In genomic region chr4:155707251-155707650, GRCh38 we compare ENCODE assay signal across 17 cellular contexts. TPM values are rescaled to one million over a fixed set of nuclear protein-coding genes. Genes with fewer than 3 reads are reported as not detected.
DNase-seq lines count a peak whose midpoint lies in the region; ATAC-seq and TF ChIP-seq lines count a peak whose summit lies in the region.
"Had no signal": no experiment of that assay in that cellular context is flagged by ENCODE, and none has a peak within 500 bp of the region (broad histone marks: within the 10 kb centered on the region; RNA-seq: fewer than 3 reads in every experiment).

No MANE protein-coding gene starts in this region.

- H3K27me3 ChIP-seq in mesendoderm (ENCODE audit: insufficient read depth, low read length, poor library complexity): no peaks in the 10 kb centered on the region
- no peaks in the 10 kb centered on the region for H3K27me3 ChIP-seq in upper lobe of right lung
- H3K27me3 ChIP-seq: BLaER1 had no signal

- H3K27ac ChIP-seq in mesendoderm (ENCODE audit: low read depth, low read length) (no peak overlapping the region), upper lobe of right lung (no peak overlapping the region)
- H3K27ac ChIP-seq: BLaER1 had no signal

- H3K4me3 Mint-ChIP-seq in T-helper 2 cell treated with Interferon-gamma antibody and Interleukin-4, amounts not matched to agents 5 μg/mL and 100 μg/mL, for 36 hours: no peak overlapping the region
- H3K4me3 Mint-ChIP-seq: CD8-positive, alpha-beta memory T cell; H9 had no signal

- no peak overlapping the region for H2BK15ac ChIP-seq in mesendoderm (replicated peaks; ENCODE audit: low read depth)

- H4K5ac ChIP-seq in mesendoderm (ENCODE audit: low read length): no peak overlapping the region

- no peaks in the 10 kb centered on the region for H3K9me3 ChIP-seq in upper lobe of right lung
- H3K9me3 ChIP-seq: BLaER1, Caco-2 had no signal

- peak overlapping the region; percentile 27 for H2BK5ac ChIP-seq in mesendoderm (ENCODE audit: low read length)

- no peaks in the 10 kb centered on the region for H3K27me3 Mint-ChIP-seq in T-helper 2 cell treated with Interferon-gamma antibody and Interleukin-4, amounts not matched to agents 5 μg/mL and 100 μg/mL, for 36 hours (ENCODE audit: low read depth)

- no peak overlapping the region for H3K4me2 ChIP-seq in mesendoderm (ENCODE audit: low read length)
- H3K4me2 ChIP-seq: BLaER1 had no signal

- intact Hi-C loops in Right ventricle myocardium superior (cut with DNase I) (no loop called here), cardiac septum (cut with DNase I) (no loop called here), left ventricle myocardium superior (cut with micrococcal nuclease) (no loop called here), upper lobe of right lung (cut with DNase I) (no loop called here)

- no peak overlapping the region for H3K23ac ChIP-seq in mesendoderm (ENCODE audit: low read length)

- no peak overlapping the region for H2AK5ac ChIP-seq in mesendoderm (ENCODE audit: low read length)

- no peaks in the 10 kb centered on the region for H3K79me2 ChIP-seq in mesendoderm (ENCODE audit: control insufficient read depth, insufficient read depth, low read length)

- H3K4me1 Mint-ChIP-seq in T-helper 2 cell treated with Interferon-gamma antibody and Interleukin-4, amounts not matched to agents 5 μg/mL and 100 μg/mL, for 36 hours (ENCODE audit: low read depth): no peaks in the 10 kb centered on the region
- H3K4me1 Mint-ChIP-seq: CD8-positive, alpha-beta memory T cell had no signal

- no peak for DNase-seq in Right ventricle myocardium superior
- DNase-seq in cardiac septum (ENCODE audit: low spot score): no peak
- DNase-seq in left ventricle myocardium superior: no peak
- DNase-seq in mesendoderm: no peak
- DNase-seq in upper lobe of right lung: peak; percentile 76
- DNase-seq in NCI-H2227 (lab: John Stamatoyannopoulos, UW; ENCODE audit: unreplicated experiment): no peak
- no peak for DNase-seq in T-helper 2 cell treated with Interferon-gamma antibody and Interleukin-4, amounts not matched to agents 5 μg/mL and 100 μg/mL, for 36 hours (ENCODE audit: low spot score)
- no peak for DNase-seq in H4 (ENCODE audit: low spot score)
- DNase-seq: 8988T; AML-193; Caco-2; CD8-positive, alpha-beta memory T cell; DND-41; GDM1; H9 had no signal

- ATAC-seq in Right ventricle myocardium superior (ENCODE audit: poor library complexity) (peak; percentile 36), left ventricle myocardium superior (peak; percentile 40), upper lobe of right lung (peak; percentile 88)
- ATAC-seq: HepG2 had no signal

- H3K36me3 Mint-ChIP-seq in T-helper 2 cell treated with Interferon-gamma antibody and Interleukin-4, amounts not matched to agents 5 μg/mL and 100 μg/mL, for 36 hours (ENCODE audit: low read depth): no peaks in the 10 kb centered on the region
- H3K36me3 Mint-ChIP-seq: CD8-positive, alpha-beta memory T cell had no signal

- no peaks in the 10 kb centered on the region for H3K79me1 ChIP-seq in mesendoderm (ENCODE audit: low read length)

- no peak overlapping the region for H2BK120ac ChIP-seq in mesendoderm (ENCODE audit: low read depth, low read length)

- H3K9me3 Mint-ChIP-seq in T-helper 2 cell treated with Interferon-gamma antibody and Interleukin-4, amounts not matched to agents 5 μg/mL and 100 μg/mL, for 36 hours: no peaks in the 10 kb centered on the region
- H3K9me3 Mint-ChIP-seq: H9 had no signal

- no peak overlapping the region for H4K8ac ChIP-seq in mesendoderm (ENCODE audit: low read depth, low read length)

- H3K18ac ChIP-seq in mesendoderm (ENCODE audit: low read length): no peak overlapping the region

- no peak for TF ChIP-seq CTCF in upper lobe of right lung (IDR thresholded peaks at IDR 0.05)

- no peak overlapping the region for H3K27ac Mint-ChIP-seq in T-helper 2 cell treated with Interferon-gamma antibody and Interleukin-4, amounts not matched to agents 5 μg/mL and 100 μg/mL, for 36 hours
- H3K27ac Mint-ChIP-seq: CD8-positive, alpha-beta memory T cell; H9 had no signal

- H3K4ac ChIP-seq in mesendoderm (ENCODE audit: low read depth, low read length): no peak overlapping the region

- WGBS in mesendoderm (ENCODE audit: extremely low coverage, insufficient coverage, low lambda C conversion rate): no CpG with 5 or more reads among the region's 5 CpGs

- no peak overlapping the region for H3K4me3 ChIP-seq in mesendoderm (ENCODE audit: low read length)
- no peak overlapping the region for H3K4me3 ChIP-seq in upper lobe of right lung
- H3K4me3 ChIP-seq: BLaER1 had no signal

- no peak overlapping the region for H3K56ac ChIP-seq in mesendoderm (ENCODE audit: low read length)

- H3K4me1 ChIP-seq in mesendoderm (ENCODE audit: control insufficient read depth, low read depth, low read length) (no peaks in the 10 kb centered on the region), upper lobe of right lung (peaks cover 23% of the 10 kb centered on the region)
- H3K4me1 ChIP-seq: BLaER1 had no signal

- H3K36me3 ChIP-seq in mesendoderm (ENCODE audit: control insufficient read depth, insufficient read depth, low read length) (no peaks in the 10 kb centered on the region), upper lobe of right lung (peaks cover 35% of the 10 kb centered on the region)
- H3K36me3 ChIP-seq: BLaER1 had no signal

- no peak overlapping the region for H3K9ac ChIP-seq in mesendoderm (ENCODE audit: low read length)
- H3K9ac ChIP-seq: BLaER1 had no signal

RNA-seq across cellular contexts. Expression of gene GUCY1A1, which starts 40.6 kb away (rescaled TPM):
- total RNA-seq in Right ventricle myocardium superior (82.5 TPM), cardiac septum (40.5 TPM), left ventricle myocardium superior (106 TPM), upper lobe of right lung (76.0 TPM)
- polyA plus RNA-seq in mesendoderm (2013, experiment 1 of 2): 0.01 TPM
- polyA plus RNA-seq in mesendoderm (2013, experiment 2 of 2): not detected
- total RNA-seq in H4 (2014; rRNA removed; shearing (Covaris generic)): 3.1 TPM in 2 replicates
- total RNA-seq: Caco-2; CD8-positive, alpha-beta memory T cell; H9; HepG2 had no signal
- polyA plus RNA-seq: CD8-positive, alpha-beta memory T cell; HepG2 had no signal

RNA-seq across cellular contexts. Expression of gene GUCY1B1, which starts 51.6 kb away (rescaled TPM):
- total RNA-seq in Right ventricle myocardium superior (25.1 TPM), cardiac septum (17.0 TPM), left ventricle myocardium superior (31.3 TPM), upper lobe of right lung (21.9 TPM)
- 0.62 TPM for polyA plus RNA-seq in mesendoderm (2013, experiment 1 of 2)
- polyA plus RNA-seq in mesendoderm (2013, experiment 2 of 2): 0.73 TPM
- total RNA-seq in H4 (2014; rRNA removed; shearing (Covaris generic)): 10.4 and 13.0 TPM in 2 replicates
- total RNA-seq: Caco-2, HepG2 had no signal
- polyA plus RNA-seq: HepG2 had no signal

Comparison
In these comparisons a context has a peak if more than half of its experiments do, and no peak if none do; other contexts are left out.
1. ATAC-seq: peak in every context shown above with its lines; median percentile 88 in upper lobe of right lung; 40 in left ventricle myocardium superior; 36 in Right ventricle myocardium superior.
2. RNA of gene GUCY1A1, which starts 40.6 kb away (total RNA-seq): 106 TPM in left ventricle myocardium superior (single experiment), 82.5 TPM in Right ventricle myocardium superior (single experiment), 76.0 TPM in upper lobe of right lung (single experiment) and 40.5 TPM in cardiac septum (single experiment); 3.1 TPM in H4; every median in the first group is over 10 times any median in the second.